ENCODE assay signal across 8 cellular contexts in genomic region chrX:57453901-57454300, GRCh38.
DNase-seq lines count a peak whose midpoint lies in the region; ATAC-seq and TF ChIP-seq lines count a peak whose summit lies in the region.

No MANE protein-coding gene starts in this region.

- peak; percentile 11 for DNase-seq in NCI-H1694 treated with DMSO at 0.1 percent for 48 hours (lab: John Stamatoyannopoulos, UW)
- no peak for DNase-seq in NCI-H1694 (lab: John Stamatoyannopoulos, UW)
- DNase-seq in M059J (ENCODE audit: low read depth), result peak; percentile 22
- DNase-seq in activated CD8-positive, alpha-beta T cell treated with anti-CD3 and anti-CD28 coated beads for 36 hours, result peak; percentile 15
- DNase-seq in kidney tubule cell (ENCODE audit: low spot score), result peak; percentile 56
- no peak for DNase-seq in NCI-H2029 (lab: John Stamatoyannopoulos, UW)
- no peak for DNase-seq in NCI-H524 treated with DMSO at 0.1 percent for 48 hours (lab: John Stamatoyannopoulos, UW)

- peak; percentile 30 for TF ChIP-seq CTCF in activated CD8-positive, alpha-beta T cell treated with anti-CD3 and anti-CD28 coated beads for 36 hours (IDR thresholded peaks at IDR 0.05)

- CTCF ChIA-PET in activated CD8-positive, alpha-beta T cell treated with anti-CD3 and anti-CD28 coated beads for 36 hours (lab: Charles Lee), result interaction anchor here (0.7 kb wide), 1 partner anchor 169 kb away, joined by 3 read pairs; no protein-coding TSS in a partner anchor

- intact Hi-C loops in activated CD8-positive, alpha-beta T cell treated with anti-CD3 and anti-CD28 coated beads for 36 hours (cut with micrococcal nuclease), result no loop called here

- H3K36me3 Mint-ChIP-seq in activated CD8-positive, alpha-beta T cell treated with anti-CD3 and anti-CD28 coated beads for 36 hours (ENCODE audit: low read depth), result peaks cover 9% of the 10 kb centered on the region

- H3K27ac Mint-ChIP-seq in activated CD8-positive, alpha-beta T cell treated with anti-CD3 and anti-CD28 coated beads for 36 hours, result no peak overlapping the region

- peaks cover 4% of the 10 kb centered on the region for H3K9me3 Mint-ChIP-seq in activated CD8-positive, alpha-beta T cell treated with anti-CD3 and anti-CD28 coated beads for 36 hours

- no peaks in the 10 kb centered on the region for H3K4me1 Mint-ChIP-seq in activated CD8-positive, alpha-beta T cell treated with anti-CD3 and anti-CD28 coated beads for 36 hours (ENCODE audit: low read depth)

- POLR2A ChIA-PET in activated CD8-positive, alpha-beta T cell treated with anti-CD3 and anti-CD28 coated beads for 36 hours (lab: Charles Lee), result no interaction called here

- H3K27me3 Mint-ChIP-seq in activated CD8-positive, alpha-beta T cell treated with anti-CD3 and anti-CD28 coated beads for 36 hours, result no peaks in the 10 kb centered on the region

- ATAC-seq in GM21390 (IDR thresholded peaks at IDR 0.05; ENCODE audit: unreplicated experiment), result peak; percentile 55
- no peak for ATAC-seq in activated CD8-positive, alpha-beta T cell treated with anti-CD3 and anti-CD28 coated beads for 36 hours

- no peak overlapping the region for H3K4me3 Mint-ChIP-seq in activated CD8-positive, alpha-beta T cell treated with anti-CD3 and anti-CD28 coated beads for 36 hours

Comparison
In these comparisons a context has a peak if more than half of its experiments do, and no peak if none do; other contexts are left out.
1. DNase-seq: peak in NCI-H1694 treated with DMSO at 0.1 percent for 48 hours (single experiment), M059J (single experiment), activated CD8-positive, alpha-beta T cell treated with anti-CD3 and anti-CD28 coated beads for 36 hours (single experiment) and kidney tubule cell (single experiment); none in NCI-H1694 (single experiment), NCI-H2029 (single experiment) and NCI-H524 treated with DMSO at 0.1 percent for 48 hours (single experiment).